In genomic region chr17:181213-182163, GRCh38 we compare ENCODE assay signal across 9 cellular contexts. TPM values are rescaled to one million over a fixed set of nuclear protein-coding genes. Genes with fewer than 3 reads are reported as not detected.
DNase-seq lines count a peak whose midpoint lies in the region; ATAC-seq lines count a peak whose summit lies in the region.
"Had no signal": no experiment of that assay in that cellular context is flagged by ENCODE, and none has a peak within 500 bp of the region (broad histone marks: within the 10 kb centered on the region; RNA-seq: fewer than 3 reads in every experiment).

Gene DOC2B, minus strand, starts transcription at chr17:181650. Its CDS starts 171 bp downstream, at chr17:181479.

- H3K4me1 Mint-ChIP-seq in activated CD4-positive, alpha-beta T cell treated with anti-CD3 and anti-CD28 coated beads for 36 hours, result peaks cover 4% of the 10 kb centered on the region

- DNase-seq in activated CD4-positive, alpha-beta T cell treated with anti-CD3 and anti-CD28 coated beads for 36 hours, result peak; percentile 45
- DNase-seq in activated CD4-positive, alpha-beta T cell treated with anti-CD3 and anti-CD28 coated beads, Interleukin-2, amount 50 U/mL, for 4 hours, result no peak
- no peak for DNase-seq in iPS DF 6.9 (ENCODE audit: low read depth, low spot score)

- H3K27ac ChIP-seq in adipose tissue (ENCODE audit: low read depth, low read length) (no peak within 1 kb of the TSS), iPS DF 6.9 (ENCODE audit: low read length) (no peak within 1 kb of the TSS), rectal smooth muscle tissue (ENCODE audit: low read depth, low read length) (no peak within 1 kb of the TSS)

- POLR2A ChIA-PET in activated CD4-positive, alpha-beta T cell treated with anti-CD3 and anti-CD28 coated beads for 36 hours (lab: Charles Lee), result no interaction called here

- H3K4me1 ChIP-seq in iPS DF 6.9 (ENCODE audit: control insufficient read depth, insufficient read depth, low read length), result peaks cover 5% of the 10 kb centered on the region
- H3K4me1 ChIP-seq in rectal smooth muscle tissue (ENCODE audit: control insufficient read depth, insufficient read depth, low read length), result no peaks in the 10 kb centered on the region

- 3 to 6% (median 5%) methylated on average over 70 to 128 of the region's 128 CpGs for WGBS in adipose tissue, 3 donors
- WGBS in iPS DF 6.9 (ENCODE audit: insufficient coverage, insufficient read length), result no CpG with 5 or more reads among the region's 128 CpGs

- no peaks in the 10 kb centered on the region for H3K9me3 ChIP-seq in iPS DF 6.9 (ENCODE audit: control insufficient read depth, insufficient read depth, low read length)

- intact Hi-C loops in activated CD4-positive, alpha-beta T cell treated with anti-CD3 and anti-CD28 coated beads for 36 hours (cut with DNase I, micrococcal nuclease), result no loop called here

- peak within 1 kb of the TSS; percentile 22 for H3K4me3 Mint-ChIP-seq in activated CD4-positive, alpha-beta T cell treated with anti-CD3 and anti-CD28 coated beads for 36 hours
- H3K4me3 Mint-ChIP-seq: CD4-positive, alpha-beta T cell had no signal

- peak; percentile 58 for ATAC-seq in activated CD4-positive, alpha-beta T cell treated with anti-CD3 and anti-CD28 coated beads for 36 hours
- ATAC-seq in HG03432 (IDR thresholded peaks at IDR 0.05; ENCODE audit: unreplicated experiment), result no peak
- no peak for ATAC-seq in GM21447 (IDR thresholded peaks at IDR 0.05; ENCODE audit: unreplicated experiment)
- ATAC-seq in HG03469 (IDR thresholded peaks at IDR 0.05; ENCODE audit: unreplicated experiment), result no peak

- H3K9ac ChIP-seq in rectal smooth muscle tissue (ENCODE audit: low read length), result no peak within 1 kb of the TSS

- peaks cover 31% of the 10 kb centered on the region for H3K27me3 Mint-ChIP-seq in activated CD4-positive, alpha-beta T cell treated with anti-CD3 and anti-CD28 coated beads for 36 hours

- H3K4me3 ChIP-seq in iPS DF 6.9 (ENCODE audit: low read length), result peak within 1 kb of the TSS; percentile 42; the same call in 1 of the 2 replicates
- H3K4me3 ChIP-seq in rectal smooth muscle tissue (ENCODE audit: low read length), result peak within 1 kb of the TSS; percentile 27

- H3K36me3 Mint-ChIP-seq in activated CD4-positive, alpha-beta T cell treated with anti-CD3 and anti-CD28 coated beads for 36 hours (ENCODE audit: low read depth), result no peaks in the 10 kb centered on the region

- H3K9me3 Mint-ChIP-seq in activated CD4-positive, alpha-beta T cell treated with anti-CD3 and anti-CD28 coated beads for 36 hours (ENCODE audit: low read depth), result no peaks in the 10 kb centered on the region
- H3K9me3 Mint-ChIP-seq: CD4-positive, alpha-beta T cell had no signal

- CTCF ChIA-PET in activated CD4-positive, alpha-beta T cell treated with anti-CD3 and anti-CD28 coated beads for 36 hours (lab: Charles Lee), result no interaction called here

- H3K27me3 ChIP-seq in iPS DF 6.9 (ENCODE audit: control insufficient read depth, insufficient read depth, low read length), result peaks cover 11% of the 10 kb centered on the region
- peaks cover 21% of the 10 kb centered on the region for H3K27me3 ChIP-seq in rectal smooth muscle tissue (ENCODE audit: control insufficient read depth, insufficient read depth, low read length)

- no peak within 1 kb of the TSS for H3K27ac Mint-ChIP-seq in activated CD4-positive, alpha-beta T cell treated with anti-CD3 and anti-CD28 coated beads for 36 hours
- H3K27ac Mint-ChIP-seq: CD4-positive, alpha-beta T cell had no signal

- H3K36me3 ChIP-seq in iPS DF 6.9 (ENCODE audit: control insufficient read depth, insufficient read depth, low read length) (no peaks in the 10 kb centered on the region), rectal smooth muscle tissue (ENCODE audit: control insufficient read depth, insufficient read depth, low read length) (no peaks in the 10 kb centered on the region)

RNA-seq across cellular contexts. Expression of gene DOC2B, which starts in this region (rescaled TPM):
- under 1 TPM; 0.04 to 0.27 TPM for total RNA-seq in activated CD4-positive, alpha-beta T cell treated with anti-CD3 and anti-CD28 coated beads for 36 hours
- polyA plus RNA-seq in adipose tissue, result 10 to 100 TPM in 2 of 3 donors, 1 to 10 TPM in 1; 9.4 to 19.1 (median 14.4) TPM

Comparison
In these comparisons a context has a peak if more than half of its experiments do, and no peak if none do; other contexts are left out.
1. Peak in DNase-seq and ATAC-seq in activated CD4-positive, alpha-beta T cell treated with anti-CD3 and anti-CD28 coated beads for 36 hours; RNA of the gene not detected or under 1 TPM.